Comparison of ENCODE assay signal across 9 cellular contexts in genomic region chr5:15501057-15501791, GRCh38. TPM values are rescaled to one million over a fixed set of nuclear protein-coding genes. Genes with fewer than 3 reads are reported as not detected.
DNase-seq lines count a peak whose midpoint lies in the region; ATAC-seq and TF ChIP-seq lines count a peak whose summit lies in the region.
"Had no signal": no experiment of that assay in that cellular context is flagged by ENCODE, and none has a peak within 500 bp of the region (broad histone marks: within the 10 kb centered on the region; RNA-seq: fewer than 3 reads in every experiment).

No MANE protein-coding gene starts in this region.

- H3K36me3 ChIP-seq in left ventricle myocardium inferior: peaks cover 16% of the 10 kb centered on the region

- H3K4me3 ChIP-seq in left ventricle myocardium inferior: peak overlapping the region; percentile 90

- peaks cover 48% of the 10 kb centered on the region for H3K4me1 ChIP-seq in left ventricle myocardium inferior

- intact Hi-C loops in left ventricle myocardium inferior (cut with micrococcal nuclease): no loop called here

- ATAC-seq in activated T-helper 17 cell treated with anti-CD3 and anti-CD28 coated beads, Interleukin-2, amount 50 U/mL, for 72 hours (replicated peaks): no peak
- ATAC-seq in GM21786 (IDR thresholded peaks at IDR 0.05; ENCODE audit: unreplicated experiment) (no peak), GM21515 (IDR thresholded peaks at IDR 0.05; ENCODE audit: unreplicated experiment) (no peak)
- ATAC-seq: HCT116 had no signal

- peaks cover 2% of the 10 kb centered on the region for H3K36me3 Mint-ChIP-seq in progenitor cell of endocrine pancreas (ENCODE audit: insufficient read depth)
- H3K36me3 Mint-ChIP-seq in activated T-helper 17 cell treated with anti-CD3 and anti-CD28 coated beads, Interleukin-2, amount 50 U/mL, for 72 hours (ENCODE audit: low read depth): no peaks in the 10 kb centered on the region

- no peaks in the 10 kb centered on the region for H3K9me3 Mint-ChIP-seq in progenitor cell of endocrine pancreas (ENCODE audit: low read depth)
- H3K9me3 Mint-ChIP-seq in activated T-helper 17 cell treated with anti-CD3 and anti-CD28 coated beads, Interleukin-2, amount 50 U/mL, for 72 hours: peaks cover 4% of the 10 kb centered on the region

- peaks cover 33% of the 10 kb centered on the region for H3K27me3 Mint-ChIP-seq in progenitor cell of endocrine pancreas
- peaks cover 19% of the 10 kb centered on the region for H3K27me3 Mint-ChIP-seq in activated T-helper 17 cell treated with anti-CD3 and anti-CD28 coated beads, Interleukin-2, amount 50 U/mL, for 72 hours

- DNase-seq in G401 (ENCODE audit: low spot score): peak; percentile 26
- peak; percentile 52 for DNase-seq in left ventricle myocardium inferior
- DNase-seq in progenitor cell of endocrine pancreas (ENCODE audit: low spot score, unreplicated experiment): peak; percentile 26
- DNase-seq in NCI-H1436 (lab: John Stamatoyannopoulos, UW): no peak

- no peaks in the 10 kb centered on the region for H3K9me3 ChIP-seq in left ventricle myocardium inferior (replicated peaks)

- H3K4me3 Mint-ChIP-seq in progenitor cell of endocrine pancreas (ENCODE audit: low read depth): peak overlapping the region; percentile 77
- no peak overlapping the region for H3K4me3 Mint-ChIP-seq in activated T-helper 17 cell treated with anti-CD3 and anti-CD28 coated beads, Interleukin-2, amount 50 U/mL, for 72 hours

- no peak overlapping the region; the same call in 1 of the 2 replicates for H3K27ac ChIP-seq in VCaP
- peak overlapping the region; percentile 94 for H3K27ac ChIP-seq in left ventricle myocardium inferior (replicated peaks)

- H3K27ac Mint-ChIP-seq in progenitor cell of endocrine pancreas: peak overlapping the region; percentile 87
- H3K27ac Mint-ChIP-seq in activated T-helper 17 cell treated with anti-CD3 and anti-CD28 coated beads, Interleukin-2, amount 50 U/mL, for 72 hours: no peak overlapping the region

- in situ Hi-C loops in G401 (cut with HindIII; ENCODE audit: low sequenced_read_pairs): no loop called here

- peak; percentile 38 for TF ChIP-seq CTCF in VCaP (conservative IDR thresholded peaks at IDR 0.05)
- TF ChIP-seq CTCF in left ventricle myocardium inferior (IDR thresholded peaks at IDR 0.05; ENCODE audit: borderline replicate concordance): peak; percentile 53
- peak; percentile 38 for TF ChIP-seq CTCF in progenitor cell of endocrine pancreas (IDR thresholded peaks at IDR 0.05; ENCODE audit: unreplicated experiment)

- peaks cover 22% of the 10 kb centered on the region for H3K4me1 Mint-ChIP-seq in progenitor cell of endocrine pancreas (ENCODE audit: low read depth)
- H3K4me1 Mint-ChIP-seq in activated T-helper 17 cell treated with anti-CD3 and anti-CD28 coated beads, Interleukin-2, amount 50 U/mL, for 72 hours: no peaks in the 10 kb centered on the region

- no peaks in the 10 kb centered on the region for H3K27me3 ChIP-seq in left ventricle myocardium inferior (ENCODE audit: low read depth)

RNA-seq across cellular contexts. Expression of gene FBXL7, which starts 1.2 kb away (rescaled TPM):
- total RNA-seq in G401 (2014; rRNA removed; shearing (Covaris generic)): not detected in 2 replicates
- total RNA-seq in left ventricle myocardium inferior: 27.7 TPM
- 14.8 and 15.4 TPM in 2 replicates for total RNA-seq in progenitor cell of endocrine pancreas
- total RNA-seq in activated T-helper 17 cell treated with anti-CD3 and anti-CD28 coated beads, Interleukin-2, amount 50 U/mL, for 72 hours: not detected

Comparison
In these comparisons a context has a peak if more than half of its experiments do, and no peak if none do; other contexts are left out.
1. RNA of gene FBXL7, which starts 1.2 kb away (total RNA-seq): 27.7 TPM in left ventricle myocardium inferior (single experiment) and 14.8 to 15.4 TPM in progenitor cell of endocrine pancreas; not detected in G401 and not detected in activated T-helper 17 cell treated with anti-CD3 and anti-CD28 coated beads, Interleukin-2, amount 50 U/mL, for 72 hours; every median in the first group is over 10 times any median in the second.
2. Peak in every context shown above with its lines, with median percentiles within 50 percentile points of each other: CTCF ChIP-seq.